ENCODE assay signal across 19 cellular contexts in genomic region chr7:78218051-78218450, GRCh38.
"Had no signal": no experiment of that assay in that cellular context is flagged by ENCODE, and none has a peak within 500 bp of the region (broad histone marks: within the 10 kb centered on the region; RNA-seq: fewer than 3 reads in every experiment).

No MANE protein-coding gene starts in this region.

- ATAC-seq: activated naive CD8-positive, alpha-beta T cell treated with anti-CD3 and anti-CD28 coated beads, Interleukin-2, amount 50 U/mL, for 24 hours; mucosa of descending colon; naive thymus-derived CD8-positive, alpha-beta T cell; pancreas; T-cell had no signal

- H3K27me3 ChIP-seq: breast epithelium, pancreas, sigmoid colon, stomach had no signal

- H3K4me3 ChIP-seq: breast epithelium, lung, mucosa of descending colon, pancreas, sigmoid colon, stomach, thoracic aorta had no signal

- H3K27ac ChIP-seq: breast epithelium, pancreas, sigmoid colon, stomach, thoracic aorta had no signal

- DNase-seq: activated CD4-positive, alpha-beta T cell treated with anti-CD3 and anti-CD28 coated beads for 1 hour; activated CD4-positive, alpha-beta T cell treated with anti-CD3 and anti-CD28 coated beads, Interleukin-2, amount 50 U/mL, for 4 hours; activated naive CD4-positive, alpha-beta T cell treated with anti-CD3 and anti-CD28 coated beads for 36 hours; activated naive CD8-positive, alpha-beta T cell treated with anti-CD3 and anti-CD28 coated beads, Interleukin-2, amount 50 U/mL, for 24 hours; aorta; erythroblast; head of caudate nucleus; mucosa of descending colon; naive thymus-derived CD8-positive, alpha-beta T cell; pancreas; sigmoid colon; stimulated activated CD4-positive, alpha-beta T cell treated with anti-CD3 and anti-CD28 coated beads, Interleukin-12 subunit alpha, Interleukin-12 subunit beta, amount 100 ng/mL, for 4 hours; stimulated activated CD4-positive, alpha-beta T cell treated with anti-CD3 and anti-CD28 coated beads, Interleukin-2, amount 100 ng/mL, for 24 hours; stomach; T-cell; T-helper 9 cell had no signal

- H3K36me3 ChIP-seq: breast epithelium, pancreas, sigmoid colon, stomach, thoracic aorta had no signal

- H3K4me1 ChIP-seq: breast epithelium, pancreas, sigmoid colon, stomach had no signal

- H3K9me3 ChIP-seq: breast epithelium, mucosa of descending colon, pancreas, sigmoid colon, stomach, thoracic aorta had no signal
